ENCODE assay signal across 1 cellular context in genomic region chr5:452856-453710, GRCh38.
TF ChIP-seq lines count a peak whose summit lies in the region.

No MANE protein-coding gene starts in this region.

TF ChIP-seq in HepG2, 621 proteins besides CTCF, POLR2A, EP300 and RAD21:
- TF ChIP-seq ZNF276 (CRISPR knock-in tag; IDR thresholded peaks at IDR 0.05; ENCODE audit: low read depth) (no peak), ZMYM3 (CRISPR knock-in tag; IDR thresholded peaks at IDR 0.05) (no peak), POLR2AphosphoS5 (IDR thresholded peaks at IDR 0.05; ENCODE audit: low read depth, low read length) (no peak), ZNF891 (CRISPR knock-in tag; IDR thresholded peaks at IDR 0.05) (no peak), ZNF460 (CRISPR knock-in tag; IDR thresholded peaks at IDR 0.05; ENCODE audit: borderline replicate concordance) (no peak), ZNF615 (CRISPR knock-in tag; IDR thresholded peaks at IDR 0.05; ENCODE audit: borderline replicate concordance) (no peak), NCOA2 (CRISPR knock-in tag; IDR thresholded peaks at IDR 0.05) (no peak), KDM2A (CRISPR knock-in tag; IDR thresholded peaks at IDR 0.05; ENCODE audit: borderline replicate concordance, low read depth) (no peak), ZNF430 (CRISPR knock-in tag; IDR thresholded peaks at IDR 0.05) (no peak), ZNF724P (CRISPR knock-in tag; IDR thresholded peaks at IDR 0.05; ENCODE audit: borderline replicate concordance) (no peak), ZSCAN29 (CRISPR knock-in tag; conservative IDR thresholded peaks at IDR 0.05) (no peak), BHLHE40 (IDR thresholded peaks at IDR 0.05; ENCODE audit: low read length) (no peak), SP2 (CRISPR knock-in tag; IDR thresholded peaks at IDR 0.05) (no peak), SSRP1 (CRISPR knock-in tag; IDR thresholded peaks at IDR 0.05) (no peak), MTA1 (CRISPR knock-in tag; IDR thresholded peaks at IDR 0.05; ENCODE audit: borderline replicate concordance) (no peak), ZNF558 (CRISPR knock-in tag; IDR thresholded peaks at IDR 0.05; ENCODE audit: borderline replicate concordance) (no peak), GATAD1 (CRISPR knock-in tag; IDR thresholded peaks at IDR 0.05) (no peak), POLR2G (IDR thresholded peaks at IDR 0.05; ENCODE audit: low read depth, low read length) (no peak)
- TF ChIP-seq, protein P1, sequence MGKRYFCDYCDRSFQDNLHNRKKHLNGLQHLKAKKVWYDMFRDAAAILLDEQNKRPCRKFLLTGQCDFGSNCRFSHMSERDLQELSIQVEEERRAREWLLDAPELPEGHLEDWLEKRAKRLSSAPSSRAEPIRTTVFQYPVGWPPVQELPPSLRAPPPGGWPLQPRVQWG (CRISPR knock-in tag; IDR thresholded peaks at IDR 0.05; ENCODE audit: borderline replicate concordance, low read depth), result no peak
- TF ChIP-seq, protein P2, sequence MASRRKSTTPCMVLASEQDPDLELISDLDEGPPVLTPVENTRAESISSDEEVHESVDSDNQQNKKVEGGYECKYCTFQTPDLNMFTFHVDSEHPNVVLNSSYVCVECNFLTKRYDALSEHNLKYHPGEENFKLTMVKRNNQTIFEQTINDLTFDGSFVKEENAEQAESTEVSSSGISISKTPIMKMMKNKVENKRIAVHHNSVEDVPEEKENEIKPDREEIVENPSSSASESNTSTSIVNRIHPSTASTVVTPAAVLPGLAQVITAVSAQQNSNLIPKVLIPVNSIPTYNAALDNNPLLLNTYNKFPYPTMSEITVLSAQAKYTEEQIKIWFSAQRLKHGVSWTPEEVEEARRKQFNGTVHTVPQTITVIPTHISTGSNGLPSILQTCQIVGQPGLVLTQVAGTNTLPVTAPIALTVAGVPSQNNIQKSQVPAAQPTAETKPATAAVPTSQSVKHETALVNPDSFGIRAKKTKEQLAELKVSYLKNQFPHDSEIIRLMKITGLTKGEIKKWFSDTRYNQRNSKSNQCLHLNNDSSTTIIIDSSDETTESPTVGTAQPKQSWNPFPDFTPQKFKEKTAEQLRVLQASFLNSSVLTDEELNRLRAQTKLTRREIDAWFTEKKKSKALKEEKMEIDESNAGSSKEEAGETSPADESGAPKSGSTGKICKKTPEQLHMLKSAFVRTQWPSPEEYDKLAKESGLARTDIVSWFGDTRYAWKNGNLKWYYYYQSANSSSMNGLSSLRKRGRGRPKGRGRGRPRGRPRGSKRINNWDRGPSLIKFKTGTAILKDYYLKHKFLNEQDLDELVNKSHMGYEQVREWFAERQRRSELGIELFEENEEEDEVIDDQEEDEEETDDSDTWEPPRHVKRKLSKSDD (CRISPR knock-in tag; IDR thresholded peaks at IDR 0.05; ENCODE audit: low read depth), result no peak
TF ChIP-seq in HepG2: peak in this region for 0.
